In genomic region chr5:39599721-39600431, GRCh38 we compare ENCODE assay signal across 9 cellular contexts.
DNase-seq lines count a peak whose midpoint lies in the region; ATAC-seq and TF ChIP-seq lines count a peak whose summit lies in the region.
"Had no signal": no experiment of that assay in that cellular context is flagged by ENCODE, and none has a peak within 500 bp of the region (broad histone marks: within the 10 kb centered on the region; RNA-seq: fewer than 3 reads in every experiment).

No MANE protein-coding gene starts in this region.

- TF ChIP-seq POLR2A in GM18505 (IDR thresholded peaks at IDR 0.05; ENCODE audit: borderline replicate concordance, extremely low read depth, insufficient read depth, insufficient read length), result no peak

- H3K9me2 ChIP-seq in DOHH2 (replicated peaks; ENCODE audit: control insufficient read depth, low read length) (no peaks in the 10 kb centered on the region), MM.1S (replicated peaks; ENCODE audit: insufficient read depth, low read length) (no peaks in the 10 kb centered on the region)

- H3K4me2 ChIP-seq in DOHH2 (ENCODE audit: low read length), result no peak overlapping the region
- no peak overlapping the region for H3K4me2 ChIP-seq in MM.1S (ENCODE audit: low read depth, low read length)

- no peaks in the 10 kb centered on the region for H3K9me3 Mint-ChIP-seq in activated naive CD8-positive, alpha-beta T cell treated with anti-CD3 and anti-CD28 coated beads, Interleukin-2, amount 50 U/mL, for 24 hours
- H3K9me3 Mint-ChIP-seq: IgD-negative memory B cell had no signal

- DNase-seq in MM.1S, result peak; percentile 44
- DNase-seq in cardiac fibroblast (ENCODE audit: low read depth in 2 of 2), result peak; percentile 77 to 91
- no peak for DNase-seq in omental fat pad (ENCODE audit: low spot score)
- DNase-seq in cortex of kidney (lab: John Stamatoyannopoulos, UW), result no peak
- DNase-seq in NCI-H128 (lab: John Stamatoyannopoulos, UW; ENCODE audit: unreplicated experiment), result no peak
- DNase-seq in activated naive CD8-positive, alpha-beta T cell treated with anti-CD3 and anti-CD28 coated beads, Interleukin-2, amount 50 U/mL, for 24 hours, result no peak

- ATAC-seq in omental fat pad (ENCODE audit: low FRiP score), result peak; percentile 73
- no peak for ATAC-seq in GM18505 (IDR thresholded peaks at IDR 0.05; ENCODE audit: unreplicated experiment)
- ATAC-seq in activated naive CD8-positive, alpha-beta T cell treated with anti-CD3 and anti-CD28 coated beads, Interleukin-2, amount 50 U/mL, for 24 hours, result no peak

- TF ChIP-seq CTCF in DOHH2 (IDR thresholded peaks at IDR 0.05; ENCODE audit: low read depth, low read length, poor library complexity, severe bottlenecking), result peak; percentile 44
- TF ChIP-seq CTCF in MM.1S (IDR thresholded peaks at IDR 0.05; ENCODE audit: low read length), result peak; percentile 61
- TF ChIP-seq CTCF in cardiac fibroblast (IDR thresholded peaks at IDR 0.05; ENCODE audit: low read depth, low read length), result peak; percentile 54
- no peak for TF ChIP-seq CTCF in omental fat pad (IDR thresholded peaks at IDR 0.05)

- H3K27me3 Mint-ChIP-seq in activated naive CD8-positive, alpha-beta T cell treated with anti-CD3 and anti-CD28 coated beads, Interleukin-2, amount 50 U/mL, for 24 hours, result peaks cover 9% of the 10 kb centered on the region

- H3F3A ChIP-seq in DOHH2 (ENCODE audit: control insufficient read depth, insufficient read depth) (no peaks in the 10 kb centered on the region), MM.1S (ENCODE audit: insufficient read depth, low read length) (no peaks in the 10 kb centered on the region)

- no peak overlapping the region for H3K4me3 Mint-ChIP-seq in activated naive CD8-positive, alpha-beta T cell treated with anti-CD3 and anti-CD28 coated beads, Interleukin-2, amount 50 U/mL, for 24 hours
- H3K4me3 Mint-ChIP-seq: IgD-negative memory B cell had no signal

- no peaks in the 10 kb centered on the region for H4K20me1 ChIP-seq in DOHH2 (ENCODE audit: control insufficient read depth, insufficient read depth, low read depth, low read length)
- no peaks in the 10 kb centered on the region for H4K20me1 ChIP-seq in MM.1S (ENCODE audit: insufficient read depth, low read length)

- no peak overlapping the region for H2AFZ ChIP-seq in MM.1S (ENCODE audit: low read length)

- no peaks in the 10 kb centered on the region for H3K27me3 ChIP-seq in DOHH2 (ENCODE audit: control insufficient read depth, low read length)
- H3K27me3 ChIP-seq in MM.1S (replicated peaks; ENCODE audit: insufficient read depth, low read length), result no peaks in the 10 kb centered on the region

- H3K4me1 ChIP-seq in DOHH2 (ENCODE audit: control insufficient read depth, low read length), result no peaks in the 10 kb centered on the region
- no peaks in the 10 kb centered on the region for H3K4me1 ChIP-seq in MM.1S (ENCODE audit: low read length)

- H3K36me3 Mint-ChIP-seq in activated naive CD8-positive, alpha-beta T cell treated with anti-CD3 and anti-CD28 coated beads, Interleukin-2, amount 50 U/mL, for 24 hours (ENCODE audit: low read depth), result no peaks in the 10 kb centered on the region
- H3K36me3 Mint-ChIP-seq: IgD-negative memory B cell had no signal

- no peak overlapping the region for H3K27ac ChIP-seq in DOHH2 (ENCODE audit: low read depth, low read length)
- H3K27ac ChIP-seq in MM.1S (ENCODE audit: low read length), result no peak overlapping the region

- no peak overlapping the region for H3K9ac ChIP-seq in MM.1S (ENCODE audit: low read length)

- H3K36me3 ChIP-seq in DOHH2 (ENCODE audit: control insufficient read depth, low read length), result no peaks in the 10 kb centered on the region
- H3K36me3 ChIP-seq in MM.1S (replicated peaks; ENCODE audit: insufficient read depth, low read length), result no peaks in the 10 kb centered on the region

- no peak overlapping the region for H3K4me3 ChIP-seq in DOHH2 (ENCODE audit: low read length)
- no peak overlapping the region for H3K4me3 ChIP-seq in MM.1S (ENCODE audit: low read length)
- H3K4me3 ChIP-seq in cardiac fibroblast (replicated peaks in 1 of 2; ENCODE audit: low read depth in 2 of 2, low read length in 2 of 2), result no peak overlapping the region

- H3K9me3 ChIP-seq in DOHH2 (ENCODE audit: control insufficient read depth, insufficient read depth, low read length) (no peaks in the 10 kb centered on the region), MM.1S (replicated peaks; ENCODE audit: insufficient read depth, low read length) (no peaks in the 10 kb centered on the region)

- no peak overlapping the region for H3K27ac Mint-ChIP-seq in activated naive CD8-positive, alpha-beta T cell treated with anti-CD3 and anti-CD28 coated beads, Interleukin-2, amount 50 U/mL, for 24 hours
- H3K27ac Mint-ChIP-seq: IgD-negative memory B cell had no signal

- no peaks in the 10 kb centered on the region for H3K4me1 Mint-ChIP-seq in activated naive CD8-positive, alpha-beta T cell treated with anti-CD3 and anti-CD28 coated beads, Interleukin-2, amount 50 U/mL, for 24 hours
- H3K4me1 Mint-ChIP-seq: IgD-negative memory B cell had no signal

- H3K79me2 ChIP-seq in DOHH2 (ENCODE audit: control insufficient read depth, low read length) (no peaks in the 10 kb centered on the region), MM.1S (ENCODE audit: low read length) (no peaks in the 10 kb centered on the region)

Comparison
In these comparisons a context has a peak if more than half of its experiments do, and no peak if none do; other contexts are left out.
1. CTCF ChIP-seq: peak in DOHH2 (single experiment), MM.1S (single experiment) and cardiac fibroblast (single experiment); none in omental fat pad (0 of 3).
2. DNase-seq: peak in MM.1S (single experiment) and cardiac fibroblast (2 of 2); none in omental fat pad (single experiment), cortex of kidney (single experiment), NCI-H128 (single experiment) and activated naive CD8-positive, alpha-beta T cell treated with anti-CD3 and anti-CD28 coated beads, Interleukin-2, amount 50 U/mL, for 24 hours (single experiment).